ENCODE assay signal across 12 cellular contexts in the genomic region with DNA sequence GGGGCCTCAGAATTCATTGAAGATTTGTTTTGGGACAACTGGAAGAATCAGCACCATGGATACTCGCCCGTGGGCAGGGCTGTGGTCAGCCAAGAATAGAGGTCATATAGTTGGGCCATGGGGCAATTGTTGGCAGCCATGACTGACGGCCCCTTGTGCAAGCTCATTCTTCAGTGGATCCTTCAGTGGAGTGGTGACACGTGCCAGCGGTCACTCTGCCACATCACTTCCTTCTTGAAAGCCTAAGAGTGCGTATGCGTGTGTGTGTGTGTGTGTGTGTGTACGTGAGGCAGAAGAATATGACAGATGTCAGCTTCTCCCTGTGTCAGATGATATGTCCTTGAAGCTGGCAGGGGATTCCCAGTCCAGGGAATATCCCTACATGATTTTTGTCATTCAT. TPM values are rescaled to one million over a fixed set of nuclear protein-coding genes. Genes with fewer than 3 reads are reported as not detected.
DNase-seq lines count a peak whose midpoint lies in the region; ATAC-seq and TF ChIP-seq lines count a peak whose summit lies in the region.
"Had no signal": no experiment of that assay in that cellular context is flagged by ENCODE, and none has a peak within 500 bp of the region (broad histone marks: within the 10 kb centered on the region; RNA-seq: fewer than 3 reads in every experiment).

No MANE protein-coding gene starts in this region.

- H3K4me2 ChIP-seq in neuronal stem cell (ENCODE audit: insufficient read depth, low read length, poor library complexity, severe bottlenecking): no peak overlapping the region

- no peak for TF ChIP-seq CTCF in CD4-positive, alpha-beta T cell (IDR thresholded peaks at IDR 0.05)

- H3K4ac ChIP-seq in neuronal stem cell (ENCODE audit: low read length): no peak overlapping the region

- no peak overlapping the region for H2AK5ac ChIP-seq in neuronal stem cell (ENCODE audit: low read depth, low read length)

- CTCF ChIA-PET in CD4-positive, alpha-beta T cell (lab: Charles Lee): no interaction called here

- peak overlapping the region; percentile 31 for H3K27ac Mint-ChIP-seq in CD4-positive, alpha-beta T cell

- no peak overlapping the region for H3K4me3 ChIP-seq in neuronal stem cell (ENCODE audit: low read length in 2 of 2)

- no CpG with 5 or more reads among the region's 8 CpGs for WGBS in neuronal stem cell (ENCODE audit: extremely low coverage in 2 of 2, insufficient read length in 2 of 2, insufficient replicate concordance in 1 of 2), 2 donors

- no peaks in the 10 kb centered on the region for H3K27me3 ChIP-seq in CD4-positive, alpha-beta T cell (ENCODE audit: control insufficient read depth, insufficient read depth, low read length)
- no peaks in the 10 kb centered on the region for H3K27me3 ChIP-seq in neuronal stem cell (ENCODE audit: control insufficient read depth in 3 of 3, insufficient read depth in 3 of 3, low read depth in 1 of 3, low read length in 3 of 3)
- H3K27me3 ChIP-seq: brain microvascular endothelial cell had no signal

- no peak overlapping the region for H3K14ac ChIP-seq in neuronal stem cell (ENCODE audit: low read length)

- H2BK15ac ChIP-seq in neuronal stem cell (ENCODE audit: low read length): no peak overlapping the region

- H3K23ac ChIP-seq in neuronal stem cell (ENCODE audit: low read depth, low read length, poor library complexity): peak overlapping the region; percentile 22

- H3K27me3 Mint-ChIP-seq in CD4-positive, alpha-beta T cell: no peaks in the 10 kb centered on the region

- peaks cover 2% of the 10 kb centered on the region for H3K79me1 ChIP-seq in neuronal stem cell (ENCODE audit: low read depth, low read length)

- H2BK120ac ChIP-seq in neuronal stem cell (ENCODE audit: low read depth, low read length): no peak overlapping the region

- POLR2A ChIA-PET in CD4-positive, alpha-beta T cell (lab: Charles Lee): no interaction called here

- H2AFZ ChIP-seq in neuronal stem cell (ENCODE audit: low read length): no peak overlapping the region

- peaks cover 26% of the 10 kb centered on the region for H3K36me3 Mint-ChIP-seq in CD4-positive, alpha-beta T cell (ENCODE audit: low read depth)

- intact Hi-C loops in CD4-positive, alpha-beta T cell (cut with DNase I, micrococcal nuclease): no loop called here
- intact Hi-C loops in Right ventricle myocardium inferior (cut with DNase I): no loop called here

- H3K4me3 Mint-ChIP-seq in CD4-positive, alpha-beta T cell: no peak overlapping the region

- H3K4me1 ChIP-seq in neuronal stem cell (ENCODE audit: control insufficient read depth in 2 of 2, insufficient read depth in 1 of 2, low read depth in 1 of 2, low read length in 2 of 2): peaks cover 0 to 4% of the 10 kb centered on the region in 2 donors

- H4K91ac ChIP-seq in neuronal stem cell (ENCODE audit: low read depth, low read length, poor library complexity): no peak overlapping the region

- DNase-seq in CD4-positive, alpha-beta T cell: no peak
- DNase-seq in NOMO-1 (lab: John Stamatoyannopoulos, UW; ENCODE audit: unreplicated experiment in 2 of 2): peak; percentile 25 to 55
- peak; percentile 85 for DNase-seq in Right ventricle myocardium inferior (ENCODE audit: missing footprints)
- DNase-seq in neuronal stem cell (ENCODE audit: low spot score): no peak
- DNase-seq in activated CD4-positive, alpha-beta T cell treated with anti-CD3 and anti-CD28 coated beads for 48 hours: no peak
- DNase-seq in cerebellar cortex (ENCODE audit: low spot score): no peak
- DNase-seq: activated naive CD4-positive, alpha-beta T cell; brain microvascular endothelial cell; DMS153; nucleus accumbens had no signal

- H2BK5ac ChIP-seq in neuronal stem cell (ENCODE audit: low read length): no peak overlapping the region

- no peaks in the 10 kb centered on the region for H3K9me3 ChIP-seq in CD4-positive, alpha-beta T cell (ENCODE audit: control insufficient read depth, low read length)
- no peaks in the 10 kb centered on the region for H3K9me3 ChIP-seq in neuronal stem cell (replicated peaks in 1 of 2; ENCODE audit: control insufficient read depth in 2 of 2, insufficient read depth in 1 of 2, low read depth in 1 of 2, low read length in 2 of 2)

- H4K8ac ChIP-seq in neuronal stem cell (ENCODE audit: low read depth, low read length): no peak overlapping the region

- H2BK12ac ChIP-seq in neuronal stem cell (ENCODE audit: low read length): no peak overlapping the region

- H3K9ac ChIP-seq in neuronal stem cell (ENCODE audit: low read depth, low read length, poor library complexity): no peak overlapping the region

- peaks cover 22 to 52% of the 10 kb centered on the region in 2 donors for H3K36me3 ChIP-seq in neuronal stem cell (replicated peaks in 1 of 2; ENCODE audit: control insufficient read depth in 2 of 2, insufficient read depth in 2 of 2, low read length in 2 of 2)

- H3K18ac ChIP-seq in neuronal stem cell (ENCODE audit: low read length): no peak overlapping the region

- no peaks in the 10 kb centered on the region for H3K9me3 Mint-ChIP-seq in CD4-positive, alpha-beta T cell

- no peak for ATAC-seq in CD4-positive, alpha-beta T cell (ENCODE audit: poor library complexity)
- ATAC-seq in Right ventricle myocardium inferior (peak; percentile 56), GM21390 (IDR thresholded peaks at IDR 0.05; ENCODE audit: unreplicated experiment) (no peak), HG02759 (IDR thresholded peaks at IDR 0.05; ENCODE audit: unreplicated experiment) (no peak)

- no peak overlapping the region for H3K27ac ChIP-seq in CD4-positive, alpha-beta T cell (ENCODE audit: low read depth, low read length)
- H3K27ac ChIP-seq in neuronal stem cell (replicated peaks; ENCODE audit: low read length): no peak overlapping the region
- H3K27ac ChIP-seq: brain microvascular endothelial cell had no signal

- H3K4me1 Mint-ChIP-seq in CD4-positive, alpha-beta T cell (ENCODE audit: low read depth): peaks cover 31% of the 10 kb centered on the region

RNA-seq across cellular contexts. Expression of gene IL18BP, which starts 1.8 kb away (rescaled TPM):
- total RNA-seq in CD4-positive, alpha-beta T cell: 10 to 100 TPM; 14.7 to 16.8 TPM
- 5.1 TPM for total RNA-seq in Right ventricle myocardium inferior
- polyA plus RNA-seq in neuronal stem cell (2013, experiment 1 of 2): 7.6 TPM
- 7.4 TPM for polyA plus RNA-seq in neuronal stem cell (2013, experiment 2 of 2)

Comparison
In these comparisons a context has a peak if more than half of its experiments do, and no peak if none do; other contexts are left out.
1. DNase-seq: peak in NOMO-1 (2 of 2) and Right ventricle myocardium inferior (single experiment); none in CD4-positive, alpha-beta T cell (0 of 10), neuronal stem cell (single experiment), activated CD4-positive, alpha-beta T cell treated with anti-CD3 and anti-CD28 coated beads for 48 hours (single experiment) and cerebellar cortex (single experiment).